In genomic region chr1:201887116-201887866, GRCh38 we compare ENCODE assay signal across 16 cellular contexts. TPM values are rescaled to one million over a fixed set of nuclear protein-coding genes. Genes with fewer than 3 reads are reported as not detected.
DNase-seq lines count a peak whose midpoint lies in the region; ATAC-seq, FAIRE-seq and TF ChIP-seq lines count a peak whose summit lies in the region.
"Had no signal": no experiment of that assay in that cellular context is flagged by ENCODE, and none has a peak within 500 bp of the region (broad histone marks: within the 10 kb centered on the region; RNA-seq: fewer than 3 reads in every experiment).

No MANE protein-coding gene starts in this region.

- peaks cover 4% of the 10 kb centered on the region for H4K20me1 ChIP-seq in astrocyte (ENCODE audit: insufficient read depth, low read length)

- no peak overlapping the region for H2AFZ ChIP-seq in astrocyte (ENCODE audit: low read depth, low read length)
- H2AFZ ChIP-seq in mesenchymal stem cell (ENCODE audit: low read depth, low read length), result no peak overlapping the region

- peaks cover 8% of the 10 kb centered on the region for H3K79me2 ChIP-seq in astrocyte (ENCODE audit: insufficient read depth, low read length)

- no peak overlapping the region for H3K4ac ChIP-seq in mesenchymal stem cell (ENCODE audit: low read depth in 1 of 2, low read length in 2 of 2)

- H4K91ac ChIP-seq in mesenchymal stem cell (ENCODE audit: low read length), result no peak overlapping the region

- H3K36me3 ChIP-seq in right atrium auricular region (no peaks in the 10 kb centered on the region), astrocyte (ENCODE audit: insufficient read depth, low read length) (peaks cover 3% of the 10 kb centered on the region), mesenchymal stem cell (ENCODE audit: control insufficient read depth in 1 of 2, insufficient read depth in 2 of 2, low read depth in 1 of 2, low read length in 2 of 2) (peaks cover 12 to 16% of the 10 kb centered on the region in 2 experiments), tibial nerve (peaks cover 0 to 14% (median 0%) of the 10 kb centered on the region in 3 donors)
- H3K36me3 ChIP-seq: colonic mucosa, transverse colon had no signal

- H3K4me3 ChIP-seq in right atrium auricular region (no peak overlapping the region), astrocyte (ENCODE audit: insufficient read depth, low read depth, low read length) (no peak overlapping the region), mesenchymal stem cell (ENCODE audit: insufficient read depth in 1 of 2, low read depth in 1 of 2, low read length in 2 of 2) (no peak overlapping the region), tibial nerve (no peak overlapping the region)
- H3K4me3 ChIP-seq: GM23248 had no signal

- no peak overlapping the region for H4K8ac ChIP-seq in mesenchymal stem cell (ENCODE audit: low read length)

- no peak overlapping the region for H2BK120ac ChIP-seq in mesenchymal stem cell (ENCODE audit: low read depth, low read length)

- H2BK12ac ChIP-seq in mesenchymal stem cell (ENCODE audit: low read length in 2 of 2), result no peak overlapping the region

- H2BK15ac ChIP-seq in mesenchymal stem cell (ENCODE audit: low read depth, poor library complexity, severe bottlenecking), result peak overlapping the region; percentile 23

- H3K4me3 Mint-ChIP-seq in astrocyte (ENCODE audit: unreplicated experiment), result peak overlapping the region; percentile 69

- H3K9ac ChIP-seq in astrocyte (ENCODE audit: low read length) (no peak overlapping the region), mesenchymal stem cell (ENCODE audit: low read length) (no peak overlapping the region)
- H3K9ac ChIP-seq: GM23248 had no signal

- intact Hi-C loops in cardiac septum (cut with DNase I), result loop anchor here (5.0 kb wide), 1 partner anchor 220 kb away; no protein-coding TSS in a partner anchor

- H3K27ac Mint-ChIP-seq in astrocyte (ENCODE audit: unreplicated experiment), result no peak overlapping the region

- H3K4me1 ChIP-seq in right atrium auricular region, result peaks cover 0 to 76% of the 10 kb centered on the region in 2 donors
- H3K4me1 ChIP-seq in astrocyte (ENCODE audit: insufficient read depth, low read length), result peaks cover 38% of the 10 kb centered on the region
- peaks cover 40% of the 10 kb centered on the region for H3K4me1 ChIP-seq in mesenchymal stem cell (ENCODE audit: control insufficient read depth, insufficient read depth, low read depth, low read length)
- peaks cover 0 to 82% (median 22%) of the 10 kb centered on the region in 4 donors for H3K4me1 ChIP-seq in tibial nerve

- H3K36me3 Mint-ChIP-seq in astrocyte (ENCODE audit: low read depth, unreplicated experiment), result peaks cover 5% of the 10 kb centered on the region

- H3K27me3 Mint-ChIP-seq in astrocyte (ENCODE audit: low read depth, unreplicated experiment), result peaks cover 28% of the 10 kb centered on the region

- FAIRE-seq in astrocyte (lab: Jason Lieb, UNC), result no peak

- H3K9me3 ChIP-seq in right atrium auricular region (no peaks in the 10 kb centered on the region), astrocyte (ENCODE audit: insufficient read depth, low read depth, low read length) (no peaks in the 10 kb centered on the region), mesenchymal stem cell (ENCODE audit: control insufficient read depth, low read length) (no peaks in the 10 kb centered on the region), tibial nerve (no peaks in the 10 kb centered on the region)
- H3K9me3 ChIP-seq: colonic mucosa, MG63, transverse colon had no signal

- WGBS in mesenchymal stem cell, result 84% methylated on average over 5 of the region's 5 CpGs
- 80 to 84% methylated on average over 5 of the region's 5 CpGs for WGBS in tibial nerve, 2 donors

- peaks cover 32% of the 10 kb centered on the region for H3K4me1 Mint-ChIP-seq in astrocyte (ENCODE audit: low read depth, unreplicated experiment)

- H3K27ac ChIP-seq in right atrium auricular region (peak overlapping the region; percentile 80 to 89), astrocyte (ENCODE audit: low read depth, low read length) (no peak overlapping the region), mesenchymal stem cell (ENCODE audit: low read length, poor library complexity, severe bottlenecking) (no peak overlapping the region), tibial nerve (peak overlapping the region in 3 of 4 donors; percentile 78 to 92 (median 91))
- H3K27ac ChIP-seq: colonic mucosa, GM23248 had no signal

- H3K18ac ChIP-seq in mesenchymal stem cell (ENCODE audit: low read depth in 1 of 2, low read length in 2 of 2), result no peak overlapping the region

- H3K79me1 ChIP-seq in mesenchymal stem cell (replicated peaks; ENCODE audit: low read length, poor library complexity, severe bottlenecking), result peaks cover 7% of the 10 kb centered on the region

- no peak overlapping the region for H2AK5ac ChIP-seq in mesenchymal stem cell (ENCODE audit: low read length, severe bottlenecking)

- no peak overlapping the region for H3K23ac ChIP-seq in mesenchymal stem cell (ENCODE audit: low read length in 2 of 2)

- H3K4me2 ChIP-seq in astrocyte (ENCODE audit: low read length) (no peak overlapping the region), mesenchymal stem cell (ENCODE audit: low read length, poor library complexity, severe bottlenecking) (no peak overlapping the region)

- ATAC-seq in activated CD4-positive, CD25-positive, alpha-beta regulatory T cell treated with anti-CD3 and anti-CD28 coated beads, Interleukin-2, amount 50 U/mL, for 24 hours, result no peak

- H2BK5ac ChIP-seq in mesenchymal stem cell (ENCODE audit: low read depth, low read length, poor library complexity, severe bottlenecking), result no peak overlapping the region

- no peak for TF ChIP-seq EP300 in tibial nerve (IDR thresholded peaks at IDR 0.05)

- no peak for DNase-seq in right atrium auricular region (ENCODE audit: low spot score)
- no peak for DNase-seq in cardiac septum (ENCODE audit: low spot score)
- DNase-seq in astrocyte (ENCODE audit: low read depth), result no peak
- DNase-seq in mesenchymal stem cell, result no peak
- DNase-seq in tibial nerve (ENCODE audit: low spot score in 2 of 2), result no peak
- no peak for DNase-seq in occipital lobe (lab: John Stamatoyannopoulos, UW)
- no peak for DNase-seq in NCI-H1092 treated with DMSO at 0.1 percent for 48 hours (lab: John Stamatoyannopoulos, UW)
- DNase-seq: activated CD4-positive, CD25-positive, alpha-beta regulatory T cell treated with anti-CD3 and anti-CD28 coated beads, Interleukin-2, amount 50 U/mL, for 72 hours; activated CD8-positive, alpha-beta memory T cell treated with anti-CD3 and anti-CD28 coated beads, Interleukin-2, amount 50 U/mL, for 48 hours; colonic mucosa; DMS 273 treated with DMSO at 0.1 percent for 48 hours; GM23248; MG63; NCI-H526 treated with DMSO at 0.1 percent for 48 hours; transverse colon had no signal

- H3K27me3 ChIP-seq in right atrium auricular region, result no peaks in the 10 kb centered on the region
- no peaks in the 10 kb centered on the region for H3K27me3 ChIP-seq in astrocyte (ENCODE audit: insufficient read depth, low read length)
- H3K27me3 ChIP-seq in mesenchymal stem cell (ENCODE audit: control insufficient read depth in 1 of 2, insufficient read depth in 1 of 2, low read length in 2 of 2), result no peaks in the 10 kb centered on the region
- no peaks in the 10 kb centered on the region for H3K27me3 ChIP-seq in tibial nerve
- H3K27me3 ChIP-seq: MG63 had no signal

- TF ChIP-seq POLR2A in tibial nerve (IDR thresholded peaks at IDR 0.05), result no peak

- no peak for TF ChIP-seq CTCF in right atrium auricular region (IDR thresholded peaks at IDR 0.05)
- no peak for TF ChIP-seq CTCF in astrocyte (IDR thresholded peaks at IDR 0.05; ENCODE audit: insufficient read depth, low read depth, low read length)
- no peak for TF ChIP-seq CTCF in tibial nerve (IDR thresholded peaks at IDR 0.05)

- no peaks in the 10 kb centered on the region for H3K9me3 Mint-ChIP-seq in astrocyte (ENCODE audit: unreplicated experiment)

- no peak overlapping the region for H3K14ac ChIP-seq in mesenchymal stem cell (ENCODE audit: low read length in 2 of 2)

RNA-seq across cellular contexts. Expression of gene SHISA4, which starts 1.4 kb away (rescaled TPM):
- total RNA-seq in right atrium auricular region, result 100 to 1,000 TPM in 1 of 2 donors, 10 to 100 TPM in 1; 74.2 to 176 TPM
- 123 TPM for total RNA-seq in cardiac septum
- 9.8 and 10.1 TPM in 2 replicates for total RNA-seq in astrocyte
- polyA plus RNA-seq in mesenchymal stem cell (2013, experiment 1 of 2), result 32.9 TPM
- polyA plus RNA-seq in mesenchymal stem cell (2013, experiment 2 of 2), result 33.3 TPM
- total RNA-seq in tibial nerve, result 10 to 100 TPM; 42.6 to 76.6 (median 66.4) TPM
- total RNA-seq in occipital lobe, result 16.1 TPM

RNA-seq across cellular contexts. Expression of gene IPO9, which starts 58.3 kb away (rescaled TPM):
- total RNA-seq in right atrium auricular region (10 to 100 TPM; 10.7 to 15.6 TPM), cardiac septum (24.7 TPM), astrocyte (47.9 and 50.2 TPM in 2 replicates), tibial nerve (10 to 100 TPM; 13.3 to 22.1 (median 15.3) TPM), occipital lobe (36.2 TPM)
- 30.8 TPM for polyA plus RNA-seq in mesenchymal stem cell (2013, experiment 1 of 2)
- polyA plus RNA-seq in mesenchymal stem cell (2013, experiment 2 of 2), result 34.0 TPM

RNA-seq across cellular contexts. Expression of gene LMOD1, which starts 59.1 kb away (rescaled TPM):
- total RNA-seq in right atrium auricular region, result 10 to 100 TPM; 31.4 to 42.2 TPM
- total RNA-seq in cardiac septum, result 9.6 TPM
- total RNA-seq in astrocyte, result 13.2 and 14.9 TPM in 2 replicates
- polyA plus RNA-seq in mesenchymal stem cell (2013, experiment 1 of 2), result 10.1 TPM
- polyA plus RNA-seq in mesenchymal stem cell (2013, experiment 2 of 2), result 9.6 TPM
- total RNA-seq in tibial nerve, result 100 to 1,000 TPM in 2 of 4 donors, 10 to 100 TPM in 2; 86.9 to 165 (median 107) TPM
- total RNA-seq in occipital lobe, result 0.47 TPM

Comparison
In these comparisons a context has a peak if more than half of its experiments do, and no peak if none do; other contexts are left out.
1. H3K27ac ChIP-seq: peak in right atrium auricular region (2 of 2) and tibial nerve (3 of 4); none in astrocyte (single experiment) and mesenchymal stem cell (single experiment).